In the genomic region with DNA sequence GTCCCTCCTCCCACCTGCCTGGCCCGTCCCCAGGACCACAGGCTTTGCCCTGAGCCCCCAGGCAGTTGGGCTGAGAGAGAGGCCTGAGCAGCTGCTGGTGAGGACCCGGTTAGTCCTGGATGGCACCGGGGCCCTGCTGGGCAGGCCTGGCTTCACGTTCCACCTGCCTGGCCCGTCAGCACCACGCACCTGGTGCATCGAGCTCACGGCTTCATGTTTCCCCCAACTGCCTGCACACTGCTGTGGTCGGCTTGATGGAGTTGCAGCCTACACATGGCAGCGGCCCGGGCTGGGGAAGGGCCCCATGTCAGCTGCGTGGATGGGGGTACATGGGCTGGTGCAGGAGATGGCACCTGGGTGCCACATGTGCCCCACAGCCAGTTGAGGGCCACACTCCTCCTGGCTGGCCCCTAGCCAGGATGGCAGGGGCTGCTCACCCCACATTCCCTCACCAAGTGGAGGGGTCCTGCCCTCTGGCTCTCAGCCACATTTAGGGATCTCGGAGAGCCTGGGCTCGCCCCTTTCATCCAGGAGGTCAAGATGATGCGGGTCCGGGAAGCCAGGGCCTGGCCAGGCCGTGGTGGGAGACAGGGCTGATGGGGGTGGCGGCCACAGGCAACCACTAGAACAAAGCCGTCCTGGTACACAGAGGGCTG, we compare ENCODE assay signal across 21 cellular contexts. TPM values are rescaled to one million over a fixed set of nuclear protein-coding genes. Genes with fewer than 3 reads are reported as not detected.
"Had no signal": no experiment of that assay in that cellular context is flagged by ENCODE, and none has a peak within 500 bp of the region (broad histone marks: within the 10 kb centered on the region; RNA-seq: fewer than 3 reads in every experiment).

No MANE protein-coding gene starts in this region.

- ATAC-seq: activated CD4-positive, alpha-beta T cell treated with anti-CD3 and anti-CD28 coated beads for 36 hours; esophagus mucosa; stimulated activated naive CD8-positive, alpha-beta T cell treated with anti-CD3 and anti-CD28 coated beads, Interleukin-15, Interleukin-2, amounts not matched to agents 100 U/mL and 50 U/mL, for 24 hours; T-cell had no signal

- H3K27ac Mint-ChIP-seq: activated CD4-positive, alpha-beta T cell treated with anti-CD3 and anti-CD28 coated beads for 36 hours; brain; immature natural killer cell; T-cell had no signal

- H3K27ac ChIP-seq: dorsolateral prefrontal cortex, ovary, SK-N-MC, suprapubic skin, upper lobe of left lung, VCaP had no signal

- H3K4me3 ChIP-seq: dorsolateral prefrontal cortex, ovary, SK-N-MC, suprapubic skin, upper lobe of left lung had no signal

- H3K4me1 ChIP-seq: suprapubic skin, upper lobe of left lung had no signal

- H3K4me1 Mint-ChIP-seq: activated CD4-positive, alpha-beta T cell treated with anti-CD3 and anti-CD28 coated beads for 36 hours; immature natural killer cell; T-cell had no signal

- DNase-seq: activated CD4-positive, alpha-beta T cell treated with anti-CD3 and anti-CD28 coated beads for 36 hours; activated CD8-positive, alpha-beta memory T cell treated with anti-CD3 and anti-CD28 coated beads for 24 hours; activated naive CD4-positive, alpha-beta T cell treated with Interleukin-2 at 50 U/mL for 16 hours; immature natural killer cell; mesenchymal stem cell; stimulated activated CD4-positive, alpha-beta T cell treated with anti-CD3 and anti-CD28 coated beads, Interleukin-4, amount 100 ng/mL, for 1 hour; stimulated activated CD8-positive, alpha-beta memory T cell treated with anti-CD3 and anti-CD28 coated beads, Interleukin-4, amount 100 ng/mL, for 48 hours; stimulated activated naive CD8-positive, alpha-beta T cell treated with anti-CD3 and anti-CD28 coated beads, Interleukin-15, Interleukin-2, amounts not matched to agents 100 U/mL and 50 U/mL, for 24 hours; T-cell; T1000 had no signal

- H3K9me3 Mint-ChIP-seq: immature natural killer cell, neural crest cell, T-cell had no signal

- H3K27me3 ChIP-seq: dorsolateral prefrontal cortex, ovary, suprapubic skin, upper lobe of left lung had no signal

- FAIRE-seq: endometrium had no signal

- H3K9me3 ChIP-seq: ovary, suprapubic skin, upper lobe of left lung had no signal

- H3K27me3 Mint-ChIP-seq: activated CD4-positive, alpha-beta T cell treated with anti-CD3 and anti-CD28 coated beads for 36 hours; brain; T-cell had no signal

- H3K36me3 ChIP-seq: ovary had no signal

- H3K4me3 Mint-ChIP-seq: activated CD4-positive, alpha-beta T cell treated with anti-CD3 and anti-CD28 coated beads for 36 hours; brain; immature natural killer cell; neural crest cell; T-cell had no signal

RNA-seq across cellular contexts. Expression of a gene that starts 28.5 kb away (rescaled TPM):
- total RNA-seq: activated CD4-positive, alpha-beta T cell treated with anti-CD3 and anti-CD28 coated beads for 36 hours; dorsolateral prefrontal cortex; esophagus mucosa; glomerular endothelial cell; neural crest cell; ovary; suprapubic skin; T-cell; upper lobe of left lung had no signal
- polyA plus RNA-seq: immature natural killer cell, ovary had no signal
